ENCODE assay signal across 15 cellular contexts in the genomic region with DNA sequence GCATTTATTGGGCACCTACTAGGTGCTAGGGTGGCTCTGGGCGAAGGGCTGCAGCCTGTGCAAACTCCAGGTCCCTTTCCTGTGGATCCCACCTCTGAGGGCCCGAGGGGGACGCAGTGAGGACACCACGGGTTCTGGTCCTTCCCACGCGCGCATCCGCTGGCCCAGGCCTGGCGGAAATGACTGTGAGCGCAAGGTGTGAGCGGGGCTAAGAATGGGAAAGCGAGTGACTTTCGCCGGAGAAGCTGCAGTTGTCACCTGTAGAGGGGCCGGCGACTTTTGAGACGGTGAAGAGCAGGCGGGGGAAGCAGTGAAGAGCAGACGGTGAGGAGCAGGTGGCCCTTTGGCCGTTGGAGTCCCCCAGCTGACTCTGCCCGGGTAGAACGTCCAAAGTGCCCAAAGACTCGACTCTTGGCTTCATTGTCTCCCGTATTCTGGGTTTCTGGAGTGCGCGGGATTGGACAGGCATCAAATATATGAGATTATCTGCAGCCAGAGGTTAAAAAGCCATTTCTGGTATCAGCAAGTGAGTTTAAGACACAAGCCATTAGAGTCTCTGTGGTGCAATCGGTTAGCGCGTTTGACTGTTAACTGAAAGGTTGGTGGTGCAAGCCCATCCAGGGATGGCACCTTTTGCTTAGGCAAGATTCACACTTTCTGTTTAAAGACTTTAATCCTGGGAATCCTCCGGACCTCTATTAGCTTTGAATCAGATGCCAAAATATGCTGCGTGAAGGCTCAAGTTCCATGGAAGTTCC. TPM values are rescaled to one million over a fixed set of nuclear protein-coding genes. Genes with fewer than 3 reads are reported as not detected.
"Had no signal": no experiment of that assay in that cellular context is flagged by ENCODE, and none has a peak within 500 bp of the region (broad histone marks: within the 10 kb centered on the region; RNA-seq: fewer than 3 reads in every experiment).

No MANE protein-coding gene starts in this region.

RNA-seq across cellular contexts. Expression of a gene that starts 55.4 kb away (rescaled TPM):
- total RNA-seq: activated CD8-positive, alpha-beta T cell treated with anti-CD3 and anti-CD28 coated beads for 36 hours; adrenal gland; body of pancreas; endothelial cell of umbilical vein; fibroblast of lung; fibroblast of villous mesenchyme; gastroesophageal sphincter; hepatocyte; progenitor cell of endocrine pancreas; renal cortical epithelial cell; stomach; thyroid gland had no signal
- polyA plus RNA-seq: aorta, endothelial cell of umbilical vein, esophagus, fibroblast of lung, hepatocyte, ovary had no signal
